In genomic region chr20:10659651-10660601, GRCh38 we compare ENCODE assay signal across 15 cellular contexts. TPM values are rescaled to one million over a fixed set of nuclear protein-coding genes. Genes with fewer than 3 reads are reported as not detected.
DNase-seq lines count a peak whose midpoint lies in the region; ATAC-seq and TF ChIP-seq lines count a peak whose summit lies in the region.
"Had no signal": no experiment of that assay in that cellular context is flagged by ENCODE, and none has a peak within 500 bp of the region (broad histone marks: within the 10 kb centered on the region; RNA-seq: fewer than 3 reads in every experiment).

No MANE protein-coding gene starts in this region.

- H3K4me3 ChIP-seq in thyroid gland (replicated peaks in 1 of 3), result no peak overlapping the region
- H3K4me3 ChIP-seq: Peyer's patch had no signal

- H3K27me3 ChIP-seq in thyroid gland, result no peaks in the 10 kb centered on the region
- H3K27me3 ChIP-seq: Peyer's patch had no signal

- DNase-seq in DMS79 treated with DMSO at 0.1 percent for 48 hours (lab: John Stamatoyannopoulos, UW), result peak; percentile 14
- DNase-seq in DMS79 (lab: John Stamatoyannopoulos, UW), result no peak
- DNase-seq in endothelial cell (ENCODE audit: low spot score), result no peak
- peak in 1 of 2 experiments; percentile 39 for DNase-seq in mesothelial cell of epicardium (ENCODE audit: low spot score in 2 of 2, unreplicated experiment in 2 of 2)
- DNase-seq in thyroid gland, result peak; percentile 89 to 95
- DNase-seq in activated T-cell treated with anti-CD3 and anti-CD28 coated beads, Interleukin-2, amount 50 U/mL, for 24 hours, result no peak
- no peak for DNase-seq in NCI-H1092 (lab: John Stamatoyannopoulos, UW)
- DNase-seq: activated CD4-positive, alpha-beta T cell treated with anti-CD3 and anti-CD28 coated beads, Interleukin-2, amount 10 ng/mL, durations not matched to agents 7 days and 5 days; NCI-H446; Peyer's patch; small intestine; T-helper 17 cell had no signal

- H3K27me3 Mint-ChIP-seq in endothelial cell (ENCODE audit: unreplicated experiment) (no peaks in the 10 kb centered on the region), mesothelial cell of epicardium (ENCODE audit: low read depth) (no peaks in the 10 kb centered on the region)
- peaks cover 60% of the 10 kb centered on the region for H3K27me3 Mint-ChIP-seq in activated T-cell treated with anti-CD3 and anti-CD28 coated beads, Interleukin-2, amount 50 U/mL, for 24 hours

- H3K36me3 Mint-ChIP-seq in endothelial cell (ENCODE audit: low read depth, unreplicated experiment) (peaks cover 80% of the 10 kb centered on the region), mesothelial cell of epicardium (peaks cover 50% of the 10 kb centered on the region)
- no peaks in the 10 kb centered on the region for H3K36me3 Mint-ChIP-seq in activated T-cell treated with anti-CD3 and anti-CD28 coated beads, Interleukin-2, amount 50 U/mL, for 24 hours (ENCODE audit: low read depth)

- peak overlapping the region; percentile 31 for H3K4me3 Mint-ChIP-seq in endothelial cell (ENCODE audit: unreplicated experiment)
- no peak overlapping the region for H3K4me3 Mint-ChIP-seq in mesothelial cell of epicardium
- H3K4me3 Mint-ChIP-seq in activated T-cell treated with anti-CD3 and anti-CD28 coated beads, Interleukin-2, amount 50 U/mL, for 24 hours, result no peak overlapping the region
- H3K4me3 Mint-ChIP-seq: activated CD4-positive, alpha-beta T cell treated with anti-CD3 and anti-CD28 coated beads, Interleukin-2, amount 10 ng/mL, durations not matched to agents 7 days and 5 days; activated T-helper 17 cell treated with anti-CD3 and anti-CD28 coated beads, Interleukin-2, amount 50 U/mL, for 72 hours; T-helper 17 cell had no signal

- H3K4me1 Mint-ChIP-seq in endothelial cell (ENCODE audit: unreplicated experiment) (peaks cover 52% of the 10 kb centered on the region), mesothelial cell of epicardium (peaks cover 73% of the 10 kb centered on the region)
- H3K4me1 Mint-ChIP-seq in activated T-cell treated with anti-CD3 and anti-CD28 coated beads, Interleukin-2, amount 50 U/mL, for 24 hours (ENCODE audit: low read depth), result no peaks in the 10 kb centered on the region
- H3K4me1 Mint-ChIP-seq: activated CD4-positive, alpha-beta T cell treated with anti-CD3 and anti-CD28 coated beads, Interleukin-2, amount 10 ng/mL, durations not matched to agents 7 days and 5 days; activated T-helper 17 cell treated with anti-CD3 and anti-CD28 coated beads, Interleukin-2, amount 50 U/mL, for 72 hours; T-helper 17 cell had no signal

- peaks cover 3 to 12% of the 10 kb centered on the region in 2 donors for H3K36me3 ChIP-seq in thyroid gland

- H3K9me3 Mint-ChIP-seq in endothelial cell (ENCODE audit: unreplicated experiment) (no peaks in the 10 kb centered on the region), mesothelial cell of epicardium (no peaks in the 10 kb centered on the region)
- no peaks in the 10 kb centered on the region for H3K9me3 Mint-ChIP-seq in activated T-cell treated with anti-CD3 and anti-CD28 coated beads, Interleukin-2, amount 50 U/mL, for 24 hours
- H3K9me3 Mint-ChIP-seq: activated CD4-positive, alpha-beta T cell treated with anti-CD3 and anti-CD28 coated beads, Interleukin-2, amount 10 ng/mL, durations not matched to agents 7 days and 5 days; activated T-helper 17 cell treated with anti-CD3 and anti-CD28 coated beads, Interleukin-2, amount 50 U/mL, for 72 hours had no signal

- peak overlapping the region; percentile 68 to 93 (median 86) for H3K27ac ChIP-seq in thyroid gland
- H3K27ac ChIP-seq: 22Rv1 had no signal

- intact Hi-C loops in thyroid gland (cut with DNase I), result no loop called here

- TF ChIP-seq POLR2A in thyroid gland (IDR thresholded peaks at IDR 0.05), result no peak

- H3K27ac Mint-ChIP-seq in endothelial cell (ENCODE audit: unreplicated experiment), result peak overlapping the region; percentile 52
- peak overlapping the region; percentile 86 for H3K27ac Mint-ChIP-seq in mesothelial cell of epicardium
- H3K27ac Mint-ChIP-seq in activated T-cell treated with anti-CD3 and anti-CD28 coated beads, Interleukin-2, amount 50 U/mL, for 24 hours, result no peak overlapping the region
- H3K27ac Mint-ChIP-seq: activated CD4-positive, alpha-beta T cell treated with anti-CD3 and anti-CD28 coated beads, Interleukin-2, amount 10 ng/mL, durations not matched to agents 7 days and 5 days; activated T-helper 17 cell treated with anti-CD3 and anti-CD28 coated beads, Interleukin-2, amount 50 U/mL, for 72 hours; T-helper 17 cell had no signal

- H3K4me1 ChIP-seq in thyroid gland, result peaks cover 53 to 96% of the 10 kb centered on the region in 2 donors

- no peak for ATAC-seq in GM19324 (IDR thresholded peaks at IDR 0.05; ENCODE audit: low FRiP score, unreplicated experiment)
- ATAC-seq: activated T-helper 17 cell treated with anti-CD3 and anti-CD28 coated beads, Interleukin-2, amount 50 U/mL, for 72 hours; T-helper 17 cell had no signal

- 27 to 59% methylated on average over 12 of the region's 12 CpGs for WGBS in thyroid gland, 2 donors

- no peaks in the 10 kb centered on the region for H3K9me3 ChIP-seq in thyroid gland
- H3K9me3 ChIP-seq: Peyer's patch had no signal

- no peak for TF ChIP-seq CTCF in endothelial cell (IDR thresholded peaks at IDR 0.05; ENCODE audit: unreplicated experiment)
- TF ChIP-seq CTCF in mesothelial cell of epicardium (IDR thresholded peaks at IDR 0.05; ENCODE audit: unreplicated experiment), result no peak
- no peak for TF ChIP-seq CTCF in thyroid gland (IDR thresholded peaks at IDR 0.05)

RNA-seq across cellular contexts. Expression of gene JAG1, which starts 13.9 kb away (rescaled TPM):
- total RNA-seq in endothelial cell (ENCODE audit: unreplicated experiment) (172 TPM), mesothelial cell of epicardium (70.6 to 74.1 TPM (median 70.9 TPM) in 3 replicates), thyroid gland (10 to 100 TPM; 41.2 to 67.9 (median 46.2) TPM)

Comparison
In these comparisons a context has a peak if more than half of its experiments do, and no peak if none do; other contexts are left out.
1. DNase-seq: peak in DMS79 treated with DMSO at 0.1 percent for 48 hours (single experiment) and thyroid gland (2 of 2); none in DMS79 (single experiment), endothelial cell (single experiment), activated T-cell treated with anti-CD3 and anti-CD28 coated beads, Interleukin-2, amount 50 U/mL, for 24 hours (single experiment) and NCI-H1092 (single experiment).